Comparison of ENCODE assay signal across 8 cellular contexts in genomic region chr11:96338910-96339703, GRCh38. TPM values are rescaled to one million over a fixed set of nuclear protein-coding genes. Genes with fewer than 3 reads are reported as not detected.
A peak's percentile ranks its signal among the peaks of the same experiment; 100 is the strongest.
DNase-seq lines count a peak whose midpoint lies in the region; ATAC-seq, FAIRE-seq and TF ChIP-seq lines count a peak whose summit lies in the region.

No MANE protein-coding gene starts in this region.

- no peak for FAIRE-seq in urothelium cell line (lab: Jason Lieb, UNC)

- peaks cover 75% of the 10 kb centered on the region for H3K4me1 ChIP-seq in CD8-positive, alpha-beta memory T cell (ENCODE audit: insufficient read depth, low read length)
- H3K4me1 ChIP-seq in esophagus squamous epithelium: peaks cover 37 to 74% (median 40%) of the 10 kb centered on the region in 3 donors

- H3K9me3 ChIP-seq in CD8-positive, alpha-beta memory T cell (ENCODE audit: low read length): no peaks in the 10 kb centered on the region
- H3K9me3 ChIP-seq in esophagus squamous epithelium: no peaks in the 10 kb centered on the region

- intact Hi-C loops in esophagus squamous epithelium (cut with DNase I): loop anchor here (10.0 kb wide), 1 partner anchor 84 kb away; no protein-coding TSS in a partner anchor

- 24 to 45% methylated on average over 13 of the region's 13 CpGs for WGBS in esophagus squamous epithelium, 2 donors

- CTCF ChIA-PET in CD8-positive, alpha-beta memory T cell (lab: Charles Lee): interaction anchor here (0.7 to 6.7 kb wide), 6 partner anchors 8 to 283 kb away, joined by 3 to 96 read pairs (median 5); no protein-coding TSS in a partner anchor
- CTCF ChIA-PET in activated CD8-positive, alpha-beta T cell treated with anti-CD3 and anti-CD28 coated beads, Interleukin-2, amount 10 ng/mL, durations not matched to agents 7 days and 5 days (lab: Charles Lee): interaction anchor here (0.6 to 11.4 kb wide), 21 partner anchors 8 to 503 kb away, joined by 3 to 171 read pairs (median 6); no protein-coding TSS in a partner anchor

- peak overlapping the region; percentile 27 for H3K27ac ChIP-seq in CD8-positive, alpha-beta memory T cell (ENCODE audit: low read depth, low read length)
- peak overlapping the region; percentile 72 to 93 (median 85) for H3K27ac ChIP-seq in esophagus squamous epithelium

- POLR2A ChIA-PET in CD8-positive, alpha-beta memory T cell (lab: Charles Lee): interaction anchor here (1.0 kb wide), 1 partner anchor 69 kb away, joined by 4 read pairs; no protein-coding TSS in a partner anchor
- POLR2A ChIA-PET in activated CD8-positive, alpha-beta T cell treated with anti-CD3 and anti-CD28 coated beads, Interleukin-2, amount 10 ng/mL, durations not matched to agents 7 days and 5 days (lab: Charles Lee): interaction anchor here (0.6 to 4.6 kb wide), 13 partner anchors 9 to 1412 kb away, joined by 3 to 36 read pairs (median 4); partner anchors contain the start of genes CCDC82, CEP57, FAM76B and JRKL

- TF ChIP-seq POLR2A in esophagus squamous epithelium (IDR thresholded peaks at IDR 0.05): no peak

- H3K9me3 Mint-ChIP-seq in CD8-positive, alpha-beta memory T cell: no peaks in the 10 kb centered on the region
- H3K9me3 Mint-ChIP-seq in activated CD8-positive, alpha-beta T cell treated with anti-CD3 and anti-CD28 coated beads, Interleukin-2, amount 10 ng/mL, durations not matched to agents 7 days and 5 days (ENCODE audit: insufficient read depth): no peaks in the 10 kb centered on the region
- no peaks in the 10 kb centered on the region for H3K9me3 Mint-ChIP-seq in neural crest cell

- peaks cover 73 to 82% (median 79%) of the 10 kb centered on the region in 3 donors for H3K4me1 Mint-ChIP-seq in CD8-positive, alpha-beta memory T cell
- peaks cover 61% of the 10 kb centered on the region for H3K4me1 Mint-ChIP-seq in activated CD8-positive, alpha-beta T cell treated with anti-CD3 and anti-CD28 coated beads, Interleukin-2, amount 10 ng/mL, durations not matched to agents 7 days and 5 days (ENCODE audit: low read depth)
- H3K4me1 Mint-ChIP-seq in neural crest cell: peaks cover 79% of the 10 kb centered on the region

- DNase-seq in CD8-positive, alpha-beta memory T cell: peak in 4 of 5 donors; percentile 9 to 55 (median 51)
- DNase-seq in HT1080 (ENCODE audit: low read depth) (peak; percentile 48), esophagus squamous epithelium (lab: John Stamatoyannopoulos, UW) (no peak), neural crest cell (ENCODE audit: low read depth, low spot score) (no peak), NCI-H2081 (lab: John Stamatoyannopoulos, UW) (no peak), urothelium cell line (ENCODE audit: low spot score) (no peak)
- DNase-seq in activated CD8-positive, alpha-beta T cell treated with anti-CD3 and anti-CD28 coated beads, Interleukin-2, amount 10 ng/mL, durations not matched to agents 7 days and 5 days: peak; percentile 67

- H3K27me3 Mint-ChIP-seq in CD8-positive, alpha-beta memory T cell: no peaks in the 10 kb centered on the region
- no peaks in the 10 kb centered on the region for H3K27me3 Mint-ChIP-seq in activated CD8-positive, alpha-beta T cell treated with anti-CD3 and anti-CD28 coated beads, Interleukin-2, amount 10 ng/mL, durations not matched to agents 7 days and 5 days (ENCODE audit: low read depth)
- no peaks in the 10 kb centered on the region for H3K27me3 Mint-ChIP-seq in neural crest cell (ENCODE audit: low read depth)

- peak overlapping the region; percentile 99 for H3K4me3 ChIP-seq in CD8-positive, alpha-beta memory T cell (ENCODE audit: low read length)
- peak overlapping the region; percentile 6 to 91 (median 80) for H3K4me3 ChIP-seq in esophagus squamous epithelium

- peak; percentile 43 for ATAC-seq in GM21390 (IDR thresholded peaks at IDR 0.05; ENCODE audit: unreplicated experiment)
- peak; percentile 31 for ATAC-seq in activated CD8-positive, alpha-beta T cell treated with anti-CD3 and anti-CD28 coated beads, Interleukin-2, amount 10 ng/mL, durations not matched to agents 7 days and 5 days

- peak overlapping the region; percentile 87 to 96 (median 91) for H3K27ac Mint-ChIP-seq in CD8-positive, alpha-beta memory T cell
- peak overlapping the region; percentile 95 for H3K27ac Mint-ChIP-seq in activated CD8-positive, alpha-beta T cell treated with anti-CD3 and anti-CD28 coated beads, Interleukin-2, amount 10 ng/mL, durations not matched to agents 7 days and 5 days
- H3K27ac Mint-ChIP-seq in neural crest cell (ENCODE audit: unreplicated experiment): peak overlapping the region; percentile 76

- H3K27me3 ChIP-seq in CD8-positive, alpha-beta memory T cell (ENCODE audit: insufficient read depth, low read length, poor library complexity, severe bottlenecking): no peaks in the 10 kb centered on the region
- H3K27me3 ChIP-seq in esophagus squamous epithelium: no peaks in the 10 kb centered on the region

- peak overlapping the region; percentile 90 to 99 (median 96) for H3K4me3 Mint-ChIP-seq in CD8-positive, alpha-beta memory T cell
- peak overlapping the region; percentile 91 for H3K4me3 Mint-ChIP-seq in activated CD8-positive, alpha-beta T cell treated with anti-CD3 and anti-CD28 coated beads, Interleukin-2, amount 10 ng/mL, durations not matched to agents 7 days and 5 days
- H3K4me3 Mint-ChIP-seq in neural crest cell: peak overlapping the region; percentile 91

- H3K36me3 Mint-ChIP-seq in CD8-positive, alpha-beta memory T cell: peaks cover 5 to 38% (median 13%) of the 10 kb centered on the region in 3 donors
- H3K36me3 Mint-ChIP-seq in activated CD8-positive, alpha-beta T cell treated with anti-CD3 and anti-CD28 coated beads, Interleukin-2, amount 10 ng/mL, durations not matched to agents 7 days and 5 days (ENCODE audit: low read depth): peaks cover 36% of the 10 kb centered on the region
- peaks cover 9% of the 10 kb centered on the region for H3K36me3 Mint-ChIP-seq in neural crest cell (ENCODE audit: low read depth)

- no peaks in the 10 kb centered on the region for H3K36me3 ChIP-seq in CD8-positive, alpha-beta memory T cell (ENCODE audit: insufficient read depth, low read length)
- peaks cover 0 to 12% (median 0%) of the 10 kb centered on the region in 3 donors for H3K36me3 ChIP-seq in esophagus squamous epithelium

- TF ChIP-seq CTCF in esophagus squamous epithelium (IDR thresholded peaks at IDR 0.05) (peak in 1 of 6 experiments; percentile 8), neural crest cell (conservative IDR thresholded peaks at IDR 0.05) (no peak)

RNA-seq across cellular contexts. Expression of gene MAML2, which starts 3.9 kb away (rescaled TPM):
- 10 to 100 TPM; 15.6 to 15.9 TPM for total RNA-seq in CD8-positive, alpha-beta memory T cell
- 11.1 TPM for polyA plus RNA-seq in CD8-positive, alpha-beta memory T cell
- 5.4 and 7.2 TPM in 2 replicates for total RNA-seq in HT1080 (2014; rRNA removed; shearing (Covaris generic))
- 6.5 and 9.8 TPM in 2 replicates for polyA plus RNA-seq in HT1080 (2015; cell fraction: cytosol; rRNA removed)
- 12.1 and 13.2 TPM in 2 replicates for polyA plus RNA-seq in HT1080 (2015; cell fraction: nucleus; rRNA removed)
- total RNA-seq in activated CD8-positive, alpha-beta T cell treated with anti-CD3 and anti-CD28 coated beads, Interleukin-2, amount 10 ng/mL, durations not matched to agents 7 days and 5 days: 10 to 100 TPM; 14.7 to 15.5 TPM
- total RNA-seq in esophagus squamous epithelium (10 to 100 TPM in 1 of 4 donors, 1 to 10 TPM in 3; 4.7 to 21.7 (median 7.3) TPM), neural crest cell (18.7 and 20.5 TPM in 2 replicates)

RNA-seq across cellular contexts. Expression of gene CCDC82, which starts 50.6 kb away (rescaled TPM):
- total RNA-seq in CD8-positive, alpha-beta memory T cell: 10 to 100 TPM; 23.4 to 25.3 TPM
- 28.2 TPM for polyA plus RNA-seq in CD8-positive, alpha-beta memory T cell
- total RNA-seq in HT1080 (2014; rRNA removed; shearing (Covaris generic)): 4.9 and 8.6 TPM in 2 replicates
- 12.8 and 14.0 TPM in 2 replicates for polyA plus RNA-seq in HT1080 (2015; cell fraction: cytosol; rRNA removed)
- 54.6 and 69.0 TPM in 2 replicates for polyA plus RNA-seq in HT1080 (2015; cell fraction: nucleus; rRNA removed)
- 10 to 100 TPM; 35.7 to 37.5 TPM for total RNA-seq in activated CD8-positive, alpha-beta T cell treated with anti-CD3 and anti-CD28 coated beads, Interleukin-2, amount 10 ng/mL, durations not matched to agents 7 days and 5 days
- total RNA-seq in esophagus squamous epithelium (10 to 100 TPM in 2 of 4 donors, 1 to 10 TPM in 2; 8.8 to 18.7 (median 10.0) TPM), neural crest cell (29.5 and 34.7 TPM in 2 replicates)

RNA-seq across cellular contexts. Expression of gene JRKL, which starts 50.7 kb away (rescaled TPM):
- 10 to 100 TPM in 1 of 2 experiments, 1 to 10 TPM in 1; 9.7 to 10.4 TPM for total RNA-seq in CD8-positive, alpha-beta memory T cell
- polyA plus RNA-seq in CD8-positive, alpha-beta memory T cell: 2.5 TPM
- total RNA-seq in HT1080 (2014; rRNA removed; shearing (Covaris generic)): 4.2 and 5.9 TPM in 2 replicates
- polyA plus RNA-seq in HT1080 (2015; cell fraction: cytosol; rRNA removed): 11.7 and 13.1 TPM in 2 replicates
- 17.2 and 17.4 TPM in 2 replicates for polyA plus RNA-seq in HT1080 (2015; cell fraction: nucleus; rRNA removed)
- 10 to 100 TPM in 1 of 2 experiments, 1 to 10 TPM in 1; 9.4 to 10.3 TPM for total RNA-seq in activated CD8-positive, alpha-beta T cell treated with anti-CD3 and anti-CD28 coated beads, Interleukin-2, amount 10 ng/mL, durations not matched to agents 7 days and 5 days
- 1 to 10 TPM; 4.3 to 6.1 (median 4.6) TPM for total RNA-seq in esophagus squamous epithelium
- total RNA-seq in neural crest cell: 8.2 and 8.9 TPM in 2 replicates

Comparison
In these comparisons a context has a peak if more than half of its experiments do, and no peak if none do; other contexts are left out.
1. DNase-seq: peak in CD8-positive, alpha-beta memory T cell (4 of 5), HT1080 (single experiment) and activated CD8-positive, alpha-beta T cell treated with anti-CD3 and anti-CD28 coated beads, Interleukin-2, amount 10 ng/mL, durations not matched to agents 7 days and 5 days (single experiment); none in esophagus squamous epithelium (single experiment), neural crest cell (single experiment), NCI-H2081 (0 of 2) and urothelium cell line (single experiment).
2. Peak in every context shown above with its lines, with median percentiles within 50 percentile points of each other: H3K27ac Mint-ChIP-seq and H3K4me3 Mint-ChIP-seq.